In genomic region chr16:87463722-87464690, GRCh38 we compare ENCODE assay signal across 8 cellular contexts. TPM values are rescaled to one million over a fixed set of nuclear protein-coding genes. Genes with fewer than 3 reads are reported as not detected.
A peak's percentile ranks its signal among the peaks of the same experiment; 100 is the strongest.
DNase-seq lines count a peak whose midpoint lies in the region; ATAC-seq and TF ChIP-seq lines count a peak whose summit lies in the region.

No MANE protein-coding gene starts in this region.

- H3K36me3 Mint-ChIP-seq in HFFc6 (ENCODE audit: low read depth) (peaks cover under 1% of the 10 kb centered on the region; the same call in 1 of the 2 replicates), activated B cell treated with CpG ODN at 0.5 μM for 24 hours (ENCODE audit: low read depth) (peaks cover under 1% of the 10 kb centered on the region)

- DNase-seq in ACHN: peak; percentile 52
- DNase-seq in HFFc6: peak; percentile 52
- no peak for DNase-seq in activated B cell treated with CpG ODN at 0.5 μM for 24 hours
- peak; percentile 60 for DNase-seq in epidermal melanocyte (ENCODE audit: insufficient read length, low spot score)
- DNase-seq in NCI-H526 treated with DMSO at 0.1 percent for 48 hours (lab: John Stamatoyannopoulos, UW): no peak
- DNase-seq in RPMI8226: no peak

- H3K36me3 ChIP-seq in neutrophil: peaks cover 2% of the 10 kb centered on the region

- peak overlapping the region; percentile 98 for H3K27ac Mint-ChIP-seq in HFFc6
- peak overlapping the region; percentile 83 for H3K27ac Mint-ChIP-seq in activated B cell treated with CpG ODN at 0.5 μM for 24 hours

- peaks cover 21 to 22% of the 10 kb centered on the region in 2 experiments for H3K4me1 ChIP-seq in neutrophil (ENCODE audit: control insufficient read depth in 1 of 2, insufficient read depth in 1 of 2, low read depth in 1 of 2, low read length in 1 of 2)

- peaks cover 59% of the 10 kb centered on the region for H3K4me1 Mint-ChIP-seq in HFFc6 (ENCODE audit: low read depth)
- H3K4me1 Mint-ChIP-seq in activated B cell treated with CpG ODN at 0.5 μM for 24 hours: peaks cover 23% of the 10 kb centered on the region

- H3K27me3 Mint-ChIP-seq in HFFc6 (ENCODE audit: insufficient read depth): peaks cover 3% of the 10 kb centered on the region
- H3K27me3 Mint-ChIP-seq in activated B cell treated with CpG ODN at 0.5 μM for 24 hours: peaks cover 10% of the 10 kb centered on the region

- intact Hi-C loops in activated B cell treated with CpG ODN at 0.5 μM for 24 hours (cut with micrococcal nuclease): loop anchor here (1.0 to 5.0 kb wide), 2 partner anchors 32 to 88 kb away; no protein-coding TSS in a partner anchor

- H3K27ac ChIP-seq in neutrophil: peak overlapping the region; percentile 26

- H3K4me3 ChIP-seq in neutrophil (ENCODE audit: low read depth in 1 of 2, low read length in 1 of 2): no peak overlapping the region

- ATAC-seq in activated B cell treated with CpG ODN at 0.5 μM for 24 hours (ENCODE audit: low read depth) (peak; percentile 61), GM18867 (IDR thresholded peaks at IDR 0.05; ENCODE audit: unreplicated experiment) (no peak)

- POLR2A ChIA-PET in activated B cell treated with CpG ODN at 0.5 μM for 24 hours (lab: Charles Lee): interaction anchor here (0.5 to 1.7 kb wide), 3 partner anchors 13 to 81 kb away, joined by 4 to 5 read pairs (median 5); partner anchors contain the start of gene FBXO31

- no peaks in the 10 kb centered on the region for H3K27me3 ChIP-seq in neutrophil

- CTCF ChIA-PET in activated B cell treated with CpG ODN at 0.5 μM for 24 hours (lab: Charles Lee): interaction anchor here (0.6 to 1.0 kb wide), 4 partner anchors 14 to 170 kb away, joined by 3 to 5 read pairs (median 4); no protein-coding TSS in a partner anchor

- H3K9me3 ChIP-seq in neutrophil: no peaks in the 10 kb centered on the region

- no peak for TF ChIP-seq CTCF in HFFc6 (IDR thresholded peaks at IDR 0.05)
- no peak for TF ChIP-seq CTCF in activated B cell treated with CpG ODN at 0.5 μM for 24 hours (IDR thresholded peaks at IDR 0.05)
- no peak for TF ChIP-seq CTCF in neutrophil (IDR thresholded peaks at IDR 0.05)

- peak overlapping the region; percentile 86 for H3K4me3 Mint-ChIP-seq in HFFc6
- peak overlapping the region; percentile 56 for H3K4me3 Mint-ChIP-seq in activated B cell treated with CpG ODN at 0.5 μM for 24 hours

- no peaks in the 10 kb centered on the region for H3K9me3 Mint-ChIP-seq in HFFc6
- no peaks in the 10 kb centered on the region for H3K9me3 Mint-ChIP-seq in activated B cell treated with CpG ODN at 0.5 μM for 24 hours

- in situ Hi-C loops in ACHN (cut with HindIII; ENCODE audit: low pct_ligation_motif_present, low pct_unique_long_range_greater_than_20kb, low sequenced_read_pairs): no loop called here

RNA-seq across cellular contexts. Expression of gene ZCCHC14, which starts 28.8 kb away (rescaled TPM):
- 10 to 100 TPM; 10.6 to 13.7 (median 13.3) TPM for total RNA-seq in HFFc6 (2021; fragmentation: NEBNext Ultra II Directional; extraction: Animal tissue kit (Norgen Biotek cat#: 25700))
- 3.4 and 3.8 TPM in 2 replicates for total RNA-seq in activated B cell treated with CpG ODN at 0.5 μM for 24 hours

Comparison
In these comparisons a context has a peak if more than half of its experiments do, and no peak if none do; other contexts are left out.
1. DNase-seq: peak in ACHN (single experiment), HFFc6 (single experiment) and epidermal melanocyte (single experiment); none in activated B cell treated with CpG ODN at 0.5 μM for 24 hours (single experiment), NCI-H526 treated with DMSO at 0.1 percent for 48 hours (single experiment) and RPMI8226 (single experiment).